22 cellular contexts compared by ENCODE assay signal in the genomic region with DNA sequence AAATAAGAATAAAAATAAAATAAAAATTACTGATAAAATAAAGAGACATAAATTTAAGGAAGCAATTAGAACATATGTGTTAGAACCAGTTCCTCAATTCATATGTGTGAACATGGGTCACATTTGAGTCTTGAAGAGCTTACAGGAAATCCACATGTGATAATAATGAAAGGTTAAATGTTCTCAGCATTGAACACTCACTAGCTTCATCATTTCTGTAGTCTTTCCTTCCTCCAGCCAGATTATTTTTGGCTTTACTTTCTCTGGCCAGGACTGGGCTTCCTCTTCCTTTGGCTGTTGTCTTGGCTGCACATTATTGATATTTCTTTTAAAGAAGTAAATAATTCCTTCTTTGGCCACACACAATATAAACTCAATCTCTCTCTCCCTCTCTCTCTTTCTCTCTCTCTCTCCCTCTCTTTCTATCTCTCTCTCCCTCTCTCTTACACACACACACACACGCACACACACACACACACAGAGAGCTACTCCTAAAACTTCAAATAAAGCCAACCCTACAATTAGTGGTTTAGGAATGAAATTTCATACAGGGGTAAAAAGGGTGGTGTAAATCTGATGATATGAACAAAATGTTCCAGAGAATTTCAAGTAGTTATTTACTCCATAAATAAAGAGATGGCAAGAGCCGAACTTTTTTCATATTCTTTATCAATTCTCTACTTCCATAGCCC.
A peak's percentile ranks its signal among the peaks of the same experiment; 100 is the strongest.
DNase-seq lines count a peak whose midpoint lies in the region; ATAC-seq, FAIRE-seq and TF ChIP-seq lines count a peak whose summit lies in the region.
"Had no signal": no experiment of that assay in that cellular context is flagged by ENCODE, and none has a peak within 500 bp of the region (broad histone marks: within the 10 kb centered on the region; RNA-seq: fewer than 3 reads in every experiment).

No MANE protein-coding gene starts in this region.

- H3K4me2 ChIP-seq in Karpas-422 (ENCODE audit: low read depth, low read length, poor library complexity, severe bottlenecking), result peak overlapping the region; percentile 36

- no peaks in the 10 kb centered on the region for H4K20me1 ChIP-seq in Karpas-422 (ENCODE audit: insufficient read depth, low read depth, low read length)

- no peak overlapping the region for H2AFZ ChIP-seq in Karpas-422 (ENCODE audit: low read length)

- H3K4me1 ChIP-seq in Karpas-422 (ENCODE audit: low read length), result peaks cover 77% of the 10 kb centered on the region

- no peak for TF ChIP-seq CTCF in fibroblast of pulmonary artery (IDR thresholded peaks at IDR 0.05; ENCODE audit: low read length, missing control alignments)

- in situ Hi-C loops in ACHN (cut with HindIII; ENCODE audit: low pct_ligation_motif_present, low pct_unique_long_range_greater_than_20kb, low sequenced_read_pairs), result no loop called here

- no peak for TF ChIP-seq POLR2A in GM12891 (IDR thresholded peaks at IDR 0.05; ENCODE audit: low read depth, low read length)

- H3K4me3 ChIP-seq in Karpas-422 (ENCODE audit: low read length) (no peak overlapping the region), fibroblast of pulmonary artery (replicated peaks; ENCODE audit: low read depth, low read length) (no peak overlapping the region)
- H3K4me3 ChIP-seq: psoas muscle had no signal

- peak overlapping the region; percentile 66 for H3K27ac ChIP-seq in Karpas-422 (ENCODE audit: low read length)
- H3K27ac ChIP-seq: psoas muscle had no signal

- H3K36me3 ChIP-seq in Karpas-422 (ENCODE audit: insufficient read depth, low read length), result no peaks in the 10 kb centered on the region

- H3K9me2 ChIP-seq in Karpas-422 (replicated peaks; ENCODE audit: insufficient read depth, low read length), result no peaks in the 10 kb centered on the region

- no peak for DNase-seq in GM12891 (ENCODE audit: insufficient read length, low spot score)
- peak; percentile 64 for DNase-seq in Karpas-422
- DNase-seq in fibroblast of pulmonary artery (ENCODE audit: low read depth), result peak; percentile 51
- peak; percentile 48 for DNase-seq in pulmonary artery endothelial cell (ENCODE audit: low read depth, low spot score)
- DNase-seq in RKO (ENCODE audit: low spot score), result no peak
- DNase-seq in ACHN, result no peak
- no peak for DNase-seq in activated naive CD4-positive, alpha-beta T cell treated with anti-CD3 and anti-CD28 coated beads, Interleukin-2, amount 50 U/mL, for 16 hours
- DNase-seq: activated CD4-positive, alpha-beta memory T cell treated with anti-CD3 and anti-CD28 coated beads, Interleukin-2, amount 10 ng/mL, durations not matched to agents 7 days and 5 days; activated gamma-delta T cell; CD4-positive, CD25-positive, alpha-beta regulatory T cell; EL; hippocampal formation; NCI-H1417; NCI-H524; psoas muscle; SHP77; stimulated activated naive CD8-positive, alpha-beta T cell treated with anti-CD3 and anti-CD28 coated beads, Interleukin-15, Interleukin-2, amounts not matched to agents 100 U/mL and 50 U/mL, for 24 hours; T1000 had no signal

- no peaks in the 10 kb centered on the region for H3K9me3 ChIP-seq in Karpas-422 (ENCODE audit: low read length)
- H3K9me3 ChIP-seq: psoas muscle had no signal

- ATAC-seq in HG02870 (IDR thresholded peaks at IDR 0.05; ENCODE audit: unreplicated experiment), result no peak
- ATAC-seq: stimulated activated naive CD8-positive, alpha-beta T cell treated with anti-CD3 and anti-CD28 coated beads, Interleukin-15, Interleukin-2, amounts not matched to agents 100 U/mL and 50 U/mL, for 24 hours had no signal

- no peaks in the 10 kb centered on the region for H3K79me2 ChIP-seq in Karpas-422 (ENCODE audit: low read length)

- H3K27me3 ChIP-seq in Karpas-422 (ENCODE audit: low read length), result no peaks in the 10 kb centered on the region

- no peak for FAIRE-seq in GM12891 (lab: Jason Lieb, UNC)
- FAIRE-seq: bronchial epithelial cell, endometrium, GM18507 had no signal

- H3K9ac ChIP-seq in Karpas-422 (ENCODE audit: low read length), result no peak overlapping the region

TF ChIP-seq in GM12891, 5 proteins besides CTCF, POLR2A, EP300 and RAD21:
- TF ChIP-seq SPI1 (IDR thresholded peaks at IDR 0.05; ENCODE audit: low read depth, low read length) (peak; percentile 80), POLR2AphosphoS5 (IDR thresholded peaks at IDR 0.05; ENCODE audit: low read depth, low read length) (no peak)

Comparison
In these comparisons a context has a peak if more than half of its experiments do, and no peak if none do; other contexts are left out.
1. DNase-seq: peak in Karpas-422 (single experiment), fibroblast of pulmonary artery (single experiment) and pulmonary artery endothelial cell (single experiment); none in GM12891 (single experiment), RKO (single experiment), ACHN (single experiment) and activated naive CD4-positive, alpha-beta T cell treated with anti-CD3 and anti-CD28 coated beads, Interleukin-2, amount 50 U/mL, for 16 hours (single experiment).